ENCODE assay signal across 23 cellular contexts in genomic region chr3:29639621-29640290, GRCh38.
A peak's percentile ranks its signal among the peaks of the same experiment; 100 is the strongest.
DNase-seq lines count a peak whose midpoint lies in the region; ATAC-seq and TF ChIP-seq lines count a peak whose summit lies in the region.
"Had no signal": no experiment of that assay in that cellular context is flagged by ENCODE, and none has a peak within 500 bp of the region (broad histone marks: within the 10 kb centered on the region; RNA-seq: fewer than 3 reads in every experiment).

No MANE protein-coding gene starts in this region.

- H3K9me3 ChIP-seq in left ventricle myocardium inferior (replicated peaks) (peaks cover 10% of the 10 kb centered on the region), right atrium auricular region (no peaks in the 10 kb centered on the region), MM.1S (replicated peaks; ENCODE audit: insufficient read depth, low read length) (no peaks in the 10 kb centered on the region)

- no peaks in the 10 kb centered on the region for H4K20me1 ChIP-seq in MM.1S (ENCODE audit: insufficient read depth, low read length)

- H3K4me3 ChIP-seq in left ventricle myocardium inferior (peak overlapping the region; percentile 1), right atrium auricular region (no peak overlapping the region), MM.1S (ENCODE audit: low read length) (no peak overlapping the region)
- H3K4me3 ChIP-seq: spleen had no signal

- H3K9me3 Mint-ChIP-seq in mesothelial cell of epicardium: peaks cover 18% of the 10 kb centered on the region

- ATAC-seq in omental fat pad (ENCODE audit: low FRiP score) (no peak), HG03039 (IDR thresholded peaks at IDR 0.05; ENCODE audit: unreplicated experiment) (no peak), HG02571 (IDR thresholded peaks at IDR 0.05; ENCODE audit: unreplicated experiment) (no peak)
- ATAC-seq: activated CD8-positive, alpha-beta memory T cell treated with anti-CD3 and anti-CD28 coated beads, Interleukin-2, amount 10 ng/mL, durations not matched to agents 7 days and 5 days; effector memory CD8-positive, alpha-beta T cell; natural killer cell treated with Interleukin-12 subunit alpha and Interleukin-12 subunit beta and Interleukin-15 and Interleukin-18, amount 100 ng/mL, for 72 hours had no signal

- no peak overlapping the region for H3K9ac ChIP-seq in MM.1S (ENCODE audit: low read length)

- no peaks in the 10 kb centered on the region for H3K9me2 ChIP-seq in MM.1S (replicated peaks; ENCODE audit: insufficient read depth, low read length)

- H2AFZ ChIP-seq in MM.1S (ENCODE audit: low read length): no peak overlapping the region

- DNase-seq in left ventricle myocardium inferior (no peak), right atrium auricular region (ENCODE audit: low spot score) (no peak), dedifferentiated amniotic fluid mesenchymal stem cell (ENCODE audit: extremely low spot score) (peak; percentile 26), mesothelial cell of epicardium (ENCODE audit: low spot score in 2 of 2, unreplicated experiment in 2 of 2) (no peak), MM.1S (no peak), omental fat pad (ENCODE audit: low spot score) (no peak)
- DNase-seq: activated CD4-positive, alpha-beta T cell treated with anti-CD3 and anti-CD28 coated beads for 48 hours; activated CD8-positive, alpha-beta memory T cell treated with anti-CD3 and anti-CD28 coated beads, Interleukin-2, amount 10 ng/mL, durations not matched to agents 7 days and 5 days; activated effector memory CD4-positive, alpha-beta T cell treated with anti-CD3 and anti-CD28 coated beads, Interleukin-2, amount 50 U/mL, for 16 hours; amniotic stem cell; cerebellar nuclear complex; effector memory CD8-positive, alpha-beta T cell; HCEC 1CT; hippocampal formation; islet precursor cell; mammary epithelial cell; NCI-H2107; NCI-H524 treated with DMSO at 0.1 percent for 48 hours; spleen had no signal

- H3F3A ChIP-seq in MM.1S (ENCODE audit: insufficient read depth, low read length): no peaks in the 10 kb centered on the region

- peaks cover 15% of the 10 kb centered on the region for H3K36me3 Mint-ChIP-seq in mesothelial cell of epicardium
- H3K36me3 Mint-ChIP-seq: activated CD8-positive, alpha-beta memory T cell treated with anti-CD3 and anti-CD28 coated beads, Interleukin-2, amount 10 ng/mL, durations not matched to agents 7 days and 5 days; natural killer cell treated with Interleukin-12 subunit alpha and Interleukin-12 subunit beta and Interleukin-15 and Interleukin-18, amount 100 ng/mL, for 72 hours had no signal

- intact Hi-C loops in left ventricle myocardium inferior (cut with micrococcal nuclease): no loop called here

- H3K36me3 ChIP-seq in left ventricle myocardium inferior: no peaks in the 10 kb centered on the region
- H3K36me3 ChIP-seq in right atrium auricular region: no peaks in the 10 kb centered on the region
- H3K36me3 ChIP-seq in MM.1S (replicated peaks; ENCODE audit: insufficient read depth, low read length): no peaks in the 10 kb centered on the region
- H3K36me3 ChIP-seq: spleen had no signal

- H3K4me1 Mint-ChIP-seq in mesothelial cell of epicardium: peaks cover 41% of the 10 kb centered on the region
- H3K4me1 Mint-ChIP-seq: activated CD8-positive, alpha-beta memory T cell treated with anti-CD3 and anti-CD28 coated beads, Interleukin-2, amount 10 ng/mL, durations not matched to agents 7 days and 5 days had no signal

- H3K4me2 ChIP-seq in MM.1S (ENCODE audit: low read depth, low read length): no peak overlapping the region

- no peaks in the 10 kb centered on the region for H3K79me2 ChIP-seq in MM.1S (ENCODE audit: low read length)

- H3K27ac Mint-ChIP-seq in mesothelial cell of epicardium: peak overlapping the region; percentile 85
- H3K27ac Mint-ChIP-seq: activated CD8-positive, alpha-beta memory T cell treated with anti-CD3 and anti-CD28 coated beads, Interleukin-2, amount 10 ng/mL, durations not matched to agents 7 days and 5 days; effector memory CD8-positive, alpha-beta T cell; natural killer cell treated with Interleukin-12 subunit alpha and Interleukin-12 subunit beta and Interleukin-15 and Interleukin-18, amount 100 ng/mL, for 72 hours had no signal

- no peak for TF ChIP-seq CTCF in left ventricle myocardium inferior (IDR thresholded peaks at IDR 0.05; ENCODE audit: borderline replicate concordance)
- TF ChIP-seq CTCF in right atrium auricular region (IDR thresholded peaks at IDR 0.05): no peak
- TF ChIP-seq CTCF in mesothelial cell of epicardium (IDR thresholded peaks at IDR 0.05; ENCODE audit: unreplicated experiment): no peak
- no peak for TF ChIP-seq CTCF in MM.1S (IDR thresholded peaks at IDR 0.05; ENCODE audit: low read length)
- no peak for TF ChIP-seq CTCF in omental fat pad (IDR thresholded peaks at IDR 0.05)

- H3K4me1 ChIP-seq in left ventricle myocardium inferior (peaks cover 86% of the 10 kb centered on the region), right atrium auricular region (peaks cover 0 to 53% of the 10 kb centered on the region in 2 donors), MM.1S (ENCODE audit: low read length) (no peaks in the 10 kb centered on the region)

- peak overlapping the region; percentile 44 for H3K27ac ChIP-seq in left ventricle myocardium inferior (replicated peaks)
- H3K27ac ChIP-seq in right atrium auricular region: peak overlapping the region in 1 of 2 donors; percentile 49
- H3K27ac ChIP-seq in MM.1S (ENCODE audit: low read length): no peak overlapping the region
- H3K27ac ChIP-seq: C4-2B, spleen had no signal

- H3K4me3 Mint-ChIP-seq in mesothelial cell of epicardium: no peak overlapping the region
- H3K4me3 Mint-ChIP-seq: activated CD8-positive, alpha-beta memory T cell treated with anti-CD3 and anti-CD28 coated beads, Interleukin-2, amount 10 ng/mL, durations not matched to agents 7 days and 5 days; effector memory CD8-positive, alpha-beta T cell; natural killer cell treated with Interleukin-12 subunit alpha and Interleukin-12 subunit beta and Interleukin-15 and Interleukin-18, amount 100 ng/mL, for 72 hours had no signal

- H3K27me3 ChIP-seq in left ventricle myocardium inferior (ENCODE audit: low read depth) (no peaks in the 10 kb centered on the region), right atrium auricular region (no peaks in the 10 kb centered on the region), MM.1S (replicated peaks; ENCODE audit: insufficient read depth, low read length) (no peaks in the 10 kb centered on the region)
- H3K27me3 ChIP-seq: spleen had no signal

- no peaks in the 10 kb centered on the region for H3K27me3 Mint-ChIP-seq in mesothelial cell of epicardium (ENCODE audit: low read depth)
- H3K27me3 Mint-ChIP-seq: activated CD8-positive, alpha-beta memory T cell treated with anti-CD3 and anti-CD28 coated beads, Interleukin-2, amount 10 ng/mL, durations not matched to agents 7 days and 5 days; effector memory CD8-positive, alpha-beta T cell; natural killer cell treated with Interleukin-12 subunit alpha and Interleukin-12 subunit beta and Interleukin-15 and Interleukin-18, amount 100 ng/mL, for 72 hours had no signal
